Comparison of ENCODE assay signal across 18 cellular contexts in genomic region chr4:150305995-150306394, GRCh38.
A peak's percentile ranks its signal among the peaks of the same experiment; 100 is the strongest.
DNase-seq lines count a peak whose midpoint lies in the region; ATAC-seq, FAIRE-seq and TF ChIP-seq lines count a peak whose summit lies in the region.
"Had no signal": no experiment of that assay in that cellular context is flagged by ENCODE, and none has a peak within 500 bp of the region (broad histone marks: within the 10 kb centered on the region; RNA-seq: fewer than 3 reads in every experiment).

No MANE protein-coding gene starts in this region.

- in situ Hi-C loops in HepG2 (cut with HindIII; ENCODE audit: extremely low pct_ligation_motif_present, low pct_unique_long_range_greater_than_20kb), result no loop called here

- no peaks in the 10 kb centered on the region for H3K79me2 ChIP-seq in HepG2 (ENCODE audit: insufficient read depth, low read length)

- H3K4me2 ChIP-seq in HepG2 (ENCODE audit: low read depth, low read length), result no peak overlapping the region
- H3K4me2 ChIP-seq: neural progenitor cell had no signal

- TF ChIP-seq POLR2A in HepG2 (IDR thresholded peaks at IDR 0.05; ENCODE audit: insufficient read depth in 1 of 2, low read depth in 2 of 2, low read length in 2 of 2), result no peak
- no peak for TF ChIP-seq POLR2A in adrenal gland (IDR thresholded peaks at IDR 0.05)
- no peak for TF ChIP-seq POLR2A in vagina (IDR thresholded peaks at IDR 0.05)

- POLR2A ChIA-PET in HepG2 (lab: Yijun Ruan, JAX), result no interaction called here

- peak in 1 of 2 donors; percentile 9 for TF ChIP-seq RAD21 in liver (IDR thresholded peaks at IDR 0.05)
- no peak for TF ChIP-seq RAD21 in HepG2 (CRISPR knock-in tag; IDR thresholded peaks at IDR 0.05)

- no peaks in the 10 kb centered on the region for H3K9me3 ChIP-seq in liver (ENCODE audit: control insufficient read depth in 4 of 4, low read length in 3 of 4)
- H3K9me3 ChIP-seq in HepG2 (ENCODE audit: low read length), result no peaks in the 10 kb centered on the region
- H3K9me3 ChIP-seq in adrenal gland (replicated peaks in 1 of 3), result no peaks in the 10 kb centered on the region
- H3K9me3 ChIP-seq in vagina, result no peaks in the 10 kb centered on the region

- no TSS peak for BruUV-seq in HepG2 (replicated peaks; lab: Mats Ljungman, UMichigan)

- FAIRE-seq in HepG2 (lab: Jason Lieb, UNC), result no peak
- no peak for FAIRE-seq in urothelium cell line (lab: Jason Lieb, UNC)

- TF ChIP-seq CTCF in liver (IDR thresholded peaks at IDR 0.05; ENCODE audit: low read depth, low read length, missing input control) (no peak), HepG2 (CRISPR knock-in tag; IDR thresholded peaks at IDR 0.05) (no peak), adrenal gland (IDR thresholded peaks at IDR 0.05) (no peak), vagina (IDR thresholded peaks at IDR 0.05) (no peak)

- CTCF ChIA-PET in HepG2 (lab: Yijun Ruan, JAX; ENCODE audit: low intra/inter-chr PET ratio, low total read pairs), result no interaction called here

- H3K4me1 ChIP-seq in liver (ENCODE audit: control insufficient read depth in 4 of 4, insufficient read depth in 4 of 4, low read length in 3 of 4) (peaks cover 0 to 6% (median 1%) of the 10 kb centered on the region in 4 donors), HepG2 (ENCODE audit: insufficient read depth, low read length) (no peaks in the 10 kb centered on the region), adrenal gland (replicated peaks in 1 of 2) (peaks cover 0 to 11% of the 10 kb centered on the region in 2 donors), vagina (no peaks in the 10 kb centered on the region)

- H3K9ac ChIP-seq in liver (ENCODE audit: low read depth in 1 of 2, low read length in 2 of 2) (no peak overlapping the region), HepG2 (ENCODE audit: insufficient read depth, low read depth, low read length) (no peak overlapping the region)
- H3K9ac ChIP-seq: neural progenitor cell had no signal

- no peak overlapping the region for H2AFZ ChIP-seq in HepG2 (ENCODE audit: low read length)
- H2AFZ ChIP-seq: neural progenitor cell had no signal

- H4K20me1 ChIP-seq in HepG2 (ENCODE audit: insufficient read depth, low read length), result no peaks in the 10 kb centered on the region

- 69% methylated on average over 2 of the region's 2 CpGs for WGBS in liver
- WGBS in HepG2 (ENCODE audit: low lambda C conversion rate), result 97% methylated on average over 2 of the region's 2 CpGs
- WGBS in adrenal gland, 4 donors, result 42 to 49% (median 44%) methylated on average over 2 of the region's 2 CpGs

- ATAC-seq in HepG2, result no peak

- DNase-seq in HepG2 (ENCODE audit: low spot score) (no peak), astrocyte of the hippocampus (ENCODE audit: low read depth, low spot score) (peak; percentile 69), glomerular visceral epithelial cell (ENCODE audit: extremely low spot score) (peak; percentile 61), urothelium cell line (ENCODE audit: low spot score) (peak; percentile 62), adrenal gland (no peak), vagina (ENCODE audit: extremely low spot score in 2 of 2) (no peak), NCI-H1436 (lab: John Stamatoyannopoulos, UW) (no peak)
- DNase-seq: activated CD8-positive, alpha-beta memory T cell treated with anti-CD3 and anti-CD28 coated beads for 24 hours; activated naive CD4-positive, alpha-beta T cell treated with anti-CD3 and anti-CD28 coated beads for 36 hours; GOT3; left cardiac atrium; MM.1S; stimulated activated CD4-positive, alpha-beta T cell treated with anti-CD3 and anti-CD28 coated beads, Interleukin-15, amount 100 ng/mL, for 24 hours; trophoblast cell had no signal

- no peak overlapping the region for H3K4me3 ChIP-seq in liver (ENCODE audit: low read depth in 1 of 3, low read length in 3 of 3)
- no peak overlapping the region for H3K4me3 ChIP-seq in HepG2 (replicated peaks in 1 of 3; ENCODE audit: insufficient read depth in 1 of 3, low read depth in 2 of 3, low read length in 3 of 3)
- no peak overlapping the region for H3K4me3 ChIP-seq in adrenal gland
- no peak overlapping the region for H3K4me3 ChIP-seq in vagina
- H3K4me3 ChIP-seq: coronary artery, neural progenitor cell had no signal

- H3K27ac ChIP-seq in liver (ENCODE audit: low read depth in 1 of 2, low read length in 2 of 2), result peak overlapping the region; percentile 7 to 16
- no peak overlapping the region for H3K27ac ChIP-seq in HepG2 (ENCODE audit: extremely low read length, insufficient read depth, low read length)
- no peak overlapping the region for H3K27ac ChIP-seq in adrenal gland
- no peak overlapping the region for H3K27ac ChIP-seq in vagina
- H3K27ac ChIP-seq: coronary artery, HL-60, neural progenitor cell had no signal

- intact Hi-C loops in HepG2 (cut with micrococcal nuclease; ENCODE audit: unreplicated experiment) (no loop called here), adrenal gland (cut with DNase I) (no loop called here), vagina (cut with DNase I) (no loop called here)

- TF ChIP-seq EP300 in HepG2 (IDR thresholded peaks at IDR 0.05; ENCODE audit: low read depth in 2 of 2, low read length in 2 of 2) (no peak), HepG2 (CRISPR knock-in tag; IDR thresholded peaks at IDR 0.05; ENCODE audit: borderline replicate concordance) (no peak)

- H3K36me3 ChIP-seq in liver (ENCODE audit: control insufficient read depth in 4 of 4, insufficient read depth in 3 of 4, low read depth in 1 of 4, low read length in 3 of 4), result peaks cover 0 to 3% (median 1%) of the 10 kb centered on the region in 4 donors
- no peaks in the 10 kb centered on the region; a peak in 1 of 5 replicates for H3K36me3 ChIP-seq in HepG2 (replicated peaks in 1 of 2; ENCODE audit: control insufficient read depth in 1 of 2, insufficient read depth in 2 of 2, low read length in 2 of 2)
- H3K36me3 ChIP-seq in adrenal gland (replicated peaks in 1 of 2), result no peaks in the 10 kb centered on the region
- no peaks in the 10 kb centered on the region for H3K36me3 ChIP-seq in vagina
- H3K36me3 ChIP-seq: neural progenitor cell had no signal

- H3K27me3 ChIP-seq in liver (ENCODE audit: control insufficient read depth in 4 of 4, insufficient read depth in 4 of 4, low read length in 3 of 4) (no peaks in the 10 kb centered on the region), HepG2 (ENCODE audit: control insufficient read depth in 1 of 2, insufficient read depth in 2 of 2, low read length in 2 of 2) (no peaks in the 10 kb centered on the region; a peak in 1 of 5 replicates), adrenal gland (no peaks in the 10 kb centered on the region), vagina (no peaks in the 10 kb centered on the region)
- H3K27me3 ChIP-seq: neural progenitor cell had no signal

TF ChIP-seq in liver, 16 proteins besides CTCF, POLR2A, EP300 and RAD21 (continues in another document):
- TF ChIP-seq REST (IDR thresholded peaks at IDR 0.05) (no peak), FOXA2 (IDR thresholded peaks at IDR 0.05) (no peak), NR2F2 (IDR thresholded peaks at IDR 0.05) (no peak), SP1 (IDR thresholded peaks at IDR 0.05) (no peak), HNF4A (conservative IDR thresholded peaks at IDR 0.05) (no peak)

TF ChIP-seq in HepG2, 621 proteins besides CTCF, POLR2A, EP300 and RAD21 (continues in another document):
- no peak for TF ChIP-seq ZNF468 (CRISPR knock-in tag; IDR thresholded peaks at IDR 0.05)
- no peak for TF ChIP-seq BCL3 (CRISPR knock-in tag; IDR thresholded peaks at IDR 0.05)
- no peak for TF ChIP-seq TERF1 (CRISPR knock-in tag; IDR thresholded peaks at IDR 0.05)
- no peak for TF ChIP-seq TRAFD1 (CRISPR knock-in tag; IDR thresholded peaks at IDR 0.05; ENCODE audit: borderline replicate concordance)
- TF ChIP-seq ZNF790 (CRISPR knock-in tag; IDR thresholded peaks at IDR 0.05; ENCODE audit: borderline replicate concordance), result no peak
- TF ChIP-seq GABPA (IDR thresholded peaks at IDR 0.05; ENCODE audit: low read depth, low read length), result no peak
- TF ChIP-seq GABPA (CRISPR knock-in tag; IDR thresholded peaks at IDR 0.05; ENCODE audit: low read depth), result no peak
- TF ChIP-seq RFX5 (IDR thresholded peaks at IDR 0.05; ENCODE audit: low read depth, low read length), result no peak
- no peak for TF ChIP-seq ZNF350 (CRISPR knock-in tag; IDR thresholded peaks at IDR 0.05; ENCODE audit: borderline replicate concordance, low read depth)
- no peak for TF ChIP-seq LBX2 (CRISPR knock-in tag; IDR thresholded peaks at IDR 0.05; ENCODE audit: borderline replicate concordance)

Comparison
In these comparisons a context has a peak if more than half of its experiments do, and no peak if none do; other contexts are left out.
1. H3K27ac ChIP-seq: peak in liver (2 of 2); none in HepG2 (single experiment), adrenal gland (0 of 5) and vagina (single experiment).
2. DNase-seq: peak in astrocyte of the hippocampus (single experiment), glomerular visceral epithelial cell (single experiment) and urothelium cell line (single experiment); none in HepG2 (single experiment), adrenal gland (0 of 7), vagina (0 of 2) and NCI-H1436 (single experiment).